1 cellular context compared by ENCODE assay signal in the genomic region with DNA sequence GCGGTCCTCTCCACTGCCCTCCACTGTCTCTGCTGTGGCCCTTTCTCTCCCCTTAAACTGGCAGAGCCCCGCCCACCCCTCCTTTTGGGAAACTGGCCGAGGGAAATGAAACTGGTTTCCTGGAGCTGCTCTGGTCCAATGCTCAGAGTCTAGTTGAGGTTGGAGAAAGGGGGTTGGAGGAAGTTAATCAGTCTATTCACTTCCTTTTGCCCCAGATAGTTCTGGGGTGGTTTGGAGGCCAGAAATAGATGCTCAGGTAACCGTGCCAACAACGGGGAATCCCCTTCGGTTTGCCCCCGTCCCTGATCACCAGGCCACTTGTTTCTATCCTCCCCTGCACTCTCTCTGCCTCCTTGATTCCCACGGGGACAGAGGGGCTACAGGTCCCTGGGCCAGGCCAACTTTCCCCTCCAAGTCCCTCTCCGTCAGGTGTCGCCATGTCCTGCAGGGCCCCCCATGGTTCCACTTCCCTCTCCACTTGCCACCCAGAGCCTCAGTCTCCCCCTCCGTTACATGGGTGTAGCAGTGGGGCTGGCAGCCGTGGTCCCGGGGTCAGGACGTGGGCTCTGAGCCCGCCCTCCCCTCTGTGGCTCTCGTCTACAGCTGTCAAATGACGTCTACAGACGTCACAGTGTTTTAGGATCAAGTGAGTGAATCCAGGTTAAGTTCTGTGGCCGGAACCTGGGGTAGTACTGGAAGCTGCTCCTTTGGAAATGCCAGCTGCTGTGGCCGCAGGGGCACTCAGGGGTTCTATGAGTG.
A peak's percentile ranks its signal among the peaks of the same experiment; 100 is the strongest.
TF ChIP-seq lines count a peak whose summit lies in the region.

A gene with protein sequence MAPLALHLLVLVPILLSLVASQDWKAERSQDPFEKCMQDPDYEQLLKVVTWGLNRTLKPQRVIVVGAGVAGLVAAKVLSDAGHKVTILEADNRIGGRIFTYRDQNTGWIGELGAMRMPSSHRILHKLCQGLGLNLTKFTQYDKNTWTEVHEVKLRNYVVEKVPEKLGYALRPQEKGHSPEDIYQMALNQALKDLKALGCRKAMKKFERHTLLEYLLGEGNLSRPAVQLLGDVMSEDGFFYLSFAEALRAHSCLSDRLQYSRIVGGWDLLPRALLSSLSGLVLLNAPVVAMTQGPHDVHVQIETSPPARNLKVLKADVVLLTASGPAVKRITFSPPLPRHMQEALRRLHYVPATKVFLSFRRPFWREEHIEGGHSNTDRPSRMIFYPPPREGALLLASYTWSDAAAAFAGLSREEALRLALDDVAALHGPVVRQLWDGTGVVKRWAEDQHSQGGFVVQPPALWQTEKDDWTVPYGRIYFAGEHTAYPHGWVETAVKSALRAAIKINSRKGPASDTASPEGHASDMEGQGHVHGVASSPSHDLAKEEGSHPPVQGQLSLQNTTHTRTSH (minus strand): TSS at position 25 of the 759 bp plus-strand sequence. CDS start 727 bp downstream, outside the sequence.

TF ChIP-seq in K562, 482 proteins besides CTCF, POLR2A, EP300 and RAD21:
- TF ChIP-seq CREM (IDR thresholded peaks at IDR 0.05; ENCODE audit: low read depth): peak; percentile 42; the same call in 1 of the 2 replicates
- no peak for TF ChIP-seq ATF1 (CRISPR knock-in tag; IDR thresholded peaks at IDR 0.05)
- TF ChIP-seq ATF1 (tag; IDR thresholded peaks at IDR 0.05): peak; percentile 64
- TF ChIP-seq RNF2 (IDR thresholded peaks at IDR 0.05): no peak
- TF ChIP-seq, protein P1, sequence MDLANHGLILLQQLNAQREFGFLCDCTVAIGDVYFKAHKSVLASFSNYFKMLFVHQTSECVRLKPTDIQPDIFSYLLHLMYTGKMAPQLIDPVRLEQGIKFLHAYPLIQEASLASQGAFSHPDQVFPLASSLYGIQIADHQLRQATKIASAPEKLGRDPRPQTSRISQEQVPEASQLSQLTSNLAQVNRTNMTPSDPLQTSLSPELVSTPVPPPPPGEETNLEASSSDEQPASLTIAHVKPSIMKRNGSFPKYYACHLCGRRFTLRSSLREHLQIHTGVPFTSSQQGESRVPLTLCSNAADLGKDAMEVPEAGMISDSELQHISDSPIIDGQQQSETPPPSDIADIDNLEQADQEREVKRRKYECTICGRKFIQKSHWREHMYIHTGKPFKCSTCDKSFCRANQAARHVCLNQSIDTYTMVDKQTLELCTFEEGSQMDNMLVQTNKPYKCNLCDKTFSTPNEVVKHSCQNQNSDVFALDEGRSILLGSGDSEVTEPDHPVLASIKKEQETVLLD (IDR thresholded peaks at IDR 0.05): no peak
- no peak for TF ChIP-seq ARNT (IDR thresholded peaks at IDR 0.05)
- no peak for TF ChIP-seq TBL1XR1 (IDR thresholded peaks at IDR 0.05; ENCODE audit: low read length in 2 of 2)
- no peak for TF ChIP-seq MCM2 (IDR thresholded peaks at IDR 0.05; ENCODE audit: low read depth)
- TF ChIP-seq, protein P2, sequence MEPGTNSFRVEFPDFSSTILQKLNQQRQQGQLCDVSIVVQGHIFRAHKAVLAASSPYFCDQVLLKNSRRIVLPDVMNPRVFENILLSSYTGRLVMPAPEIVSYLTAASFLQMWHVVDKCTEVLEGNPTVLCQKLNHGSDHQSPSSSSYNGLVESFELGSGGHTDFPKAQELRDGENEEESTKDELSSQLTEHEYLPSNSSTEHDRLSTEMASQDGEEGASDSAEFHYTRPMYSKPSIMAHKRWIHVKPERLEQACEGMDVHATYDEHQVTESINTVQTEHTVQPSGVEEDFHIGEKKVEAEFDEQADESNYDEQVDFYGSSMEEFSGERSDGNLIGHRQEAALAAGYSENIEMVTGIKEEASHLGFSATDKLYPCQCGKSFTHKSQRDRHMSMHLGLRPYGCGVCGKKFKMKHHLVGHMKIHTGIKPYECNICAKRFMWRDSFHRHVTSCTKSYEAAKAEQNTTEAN (CRISPR knock-in tag; IDR thresholded peaks at IDR 0.05): no peak
